ENCODE assay signal across 1 cellular context in genomic region chr20:58389324-58389967, GRCh38.
TF ChIP-seq lines count a peak whose summit lies in the region.

No MANE protein-coding gene starts in this region.

TF ChIP-seq in HepG2, 621 proteins besides CTCF, POLR2A, EP300 and RAD21 (continued from another document and continues in another):
- TF ChIP-seq DZIP1 (CRISPR knock-in tag; IDR thresholded peaks at IDR 0.05) (peak; percentile 58; the same call in 1 of the 2 replicates), RNF2 (conservative IDR thresholded peaks at IDR 0.05; ENCODE audit: low read depth) (peak; percentile 72), ZNF564 (CRISPR knock-in tag; IDR thresholded peaks at IDR 0.05) (0 out of 2 replicates have a peak, but pooled peaks have one; percentile 64), HOXA5 (CRISPR knock-in tag; IDR thresholded peaks at IDR 0.05) (peak; percentile 44; the same call in 1 of the 2 replicates), ZNF407 (CRISPR knock-in tag; IDR thresholded peaks at IDR 0.05; ENCODE audit: not compliant biosample characterization) (no peak), TRAFD1 (CRISPR knock-in tag; IDR thresholded peaks at IDR 0.05; ENCODE audit: borderline replicate concordance) (no peak), BORCS8-MEF2B (CRISPR knock-in tag; IDR thresholded peaks at IDR 0.05) (0 out of 2 replicates have a peak, but pooled peaks have one; percentile 56), RXRA (CRISPR knock-in tag; IDR thresholded peaks at IDR 0.05) (peak; percentile 28; the same call in 1 of the 2 replicates), ZNF124 (CRISPR knock-in tag; IDR thresholded peaks at IDR 0.05) (no peak), USF2 (IDR thresholded peaks at IDR 0.05; ENCODE audit: low read depth, low read length) (no peak), USF2 (CRISPR knock-in tag; IDR thresholded peaks at IDR 0.05; ENCODE audit: borderline replicate concordance) (no peak), GATAD2A (CRISPR knock-in tag; IDR thresholded peaks at IDR 0.05) (no peak), ZNF318 (CRISPR knock-in tag; IDR thresholded peaks at IDR 0.05) (0 out of 2 replicates have a peak, but pooled peaks have one; percentile 46), MAFF (IDR thresholded peaks at IDR 0.05; ENCODE audit: low read depth, low read length) (no peak), SIN3B (IDR thresholded peaks at IDR 0.05; ENCODE audit: low read length) (no peak), MEIS1 (CRISPR knock-in tag; IDR thresholded peaks at IDR 0.05; ENCODE audit: borderline replicate concordance) (peak; percentile 6; the same call in 1 of the 2 replicates), CEBPZ (IDR thresholded peaks at IDR 0.05; ENCODE audit: low read length) (no peak), ZBTB46 (CRISPR knock-in tag; IDR thresholded peaks at IDR 0.05; ENCODE audit: borderline replicate concordance) (no peak), XRCC5 (optimal IDR thresholded peaks at IDR 0.05; ENCODE audit: low read length) (peak; percentile 36)
